14 cellular contexts compared by ENCODE assay signal in genomic region chr1:161420763-161421455, GRCh38. TPM values are rescaled to one million over a fixed set of nuclear protein-coding genes. Genes with fewer than 3 reads are reported as not detected.
DNase-seq lines count a peak whose midpoint lies in the region; ATAC-seq and TF ChIP-seq lines count a peak whose summit lies in the region.
"Had no signal": no experiment of that assay in that cellular context is flagged by ENCODE, and none has a peak within 500 bp of the region (broad histone marks: within the 10 kb centered on the region; RNA-seq: fewer than 3 reads in every experiment).

No MANE protein-coding gene starts in this region.

- H3K4me1 Mint-ChIP-seq in activated naive CD4-positive, alpha-beta T cell treated with anti-CD3 and anti-CD28 coated beads for 36 hours (ENCODE audit: low read depth): peaks cover 4% of the 10 kb centered on the region
- peaks cover 4% of the 10 kb centered on the region for H3K4me1 Mint-ChIP-seq in endothelial cell (ENCODE audit: unreplicated experiment)

- H3K27ac ChIP-seq in neuronal stem cell (replicated peaks; ENCODE audit: low read length) (no peak overlapping the region), MM.1S (ENCODE audit: low read length) (no peak overlapping the region)
- H3K27ac ChIP-seq: SJSA1, thoracic aorta had no signal

- CTCF ChIA-PET in activated naive CD4-positive, alpha-beta T cell treated with anti-CD3 and anti-CD28 coated beads for 36 hours (lab: Charles Lee): no interaction called here

- H3K79me1 ChIP-seq in neuronal stem cell (ENCODE audit: low read depth, low read length): no peaks in the 10 kb centered on the region

- H3K4me3 ChIP-seq in neuronal stem cell (ENCODE audit: low read length in 2 of 2) (peak overlapping the region in 1 of 2 donors; percentile 11), MM.1S (ENCODE audit: low read length) (no peak overlapping the region)
- H3K4me3 ChIP-seq: SJSA1, thoracic aorta had no signal

- TF ChIP-seq CTCF in endothelial cell (IDR thresholded peaks at IDR 0.05; ENCODE audit: unreplicated experiment): no peak
- no peak for TF ChIP-seq CTCF in MM.1S (IDR thresholded peaks at IDR 0.05; ENCODE audit: low read length)

- H3K27ac Mint-ChIP-seq in activated naive CD4-positive, alpha-beta T cell treated with anti-CD3 and anti-CD28 coated beads for 36 hours: no peak overlapping the region
- H3K27ac Mint-ChIP-seq in endothelial cell (ENCODE audit: unreplicated experiment): no peak overlapping the region
- H3K27ac Mint-ChIP-seq: activated CD8-positive, alpha-beta T cell treated with anti-CD3 and anti-CD28 coated beads for 36 hours had no signal

- H4K8ac ChIP-seq in neuronal stem cell (ENCODE audit: low read depth, low read length): no peak overlapping the region

- WGBS in neuronal stem cell (ENCODE audit: extremely low coverage in 2 of 2, insufficient read length in 2 of 2, insufficient replicate concordance in 1 of 2), 2 donors: no CpG with 5 or more reads among the region's 24 CpGs

- no peaks in the 10 kb centered on the region for H4K20me1 ChIP-seq in MM.1S (ENCODE audit: insufficient read depth, low read length)

- H3K4me1 ChIP-seq in neuronal stem cell (ENCODE audit: control insufficient read depth in 2 of 2, insufficient read depth in 1 of 2, low read depth in 1 of 2, low read length in 2 of 2) (no peaks in the 10 kb centered on the region), MM.1S (ENCODE audit: low read length) (no peaks in the 10 kb centered on the region)
- H3K4me1 ChIP-seq: SJSA1 had no signal

- H3K27me3 ChIP-seq in neuronal stem cell (ENCODE audit: control insufficient read depth in 3 of 3, insufficient read depth in 3 of 3, low read depth in 1 of 3, low read length in 3 of 3) (peaks cover 2 to 14% (median 6%) of the 10 kb centered on the region in 3 experiments), MM.1S (replicated peaks; ENCODE audit: insufficient read depth, low read length) (no peaks in the 10 kb centered on the region)

- intact Hi-C loops in activated naive CD4-positive, alpha-beta T cell treated with anti-CD3 and anti-CD28 coated beads for 36 hours (cut with micrococcal nuclease): no loop called here

- H3K4me2 ChIP-seq in neuronal stem cell (ENCODE audit: insufficient read depth, low read length, poor library complexity, severe bottlenecking) (peak overlapping the region; percentile 51), MM.1S (ENCODE audit: low read depth, low read length) (no peak overlapping the region)

- no peak overlapping the region for H2BK120ac ChIP-seq in neuronal stem cell (ENCODE audit: low read depth, low read length)

- no peak overlapping the region for H3K14ac ChIP-seq in neuronal stem cell (ENCODE audit: low read length)

- no peaks in the 10 kb centered on the region for H3K79me2 ChIP-seq in MM.1S (ENCODE audit: low read length)

- H4K91ac ChIP-seq in neuronal stem cell (ENCODE audit: low read depth, low read length, poor library complexity): no peak overlapping the region

- H3K27me3 Mint-ChIP-seq in activated naive CD4-positive, alpha-beta T cell treated with anti-CD3 and anti-CD28 coated beads for 36 hours (ENCODE audit: low read depth): peaks cover 3% of the 10 kb centered on the region
- peaks cover 12% of the 10 kb centered on the region for H3K27me3 Mint-ChIP-seq in endothelial cell (ENCODE audit: unreplicated experiment)

- no peak overlapping the region for H3K4ac ChIP-seq in neuronal stem cell (ENCODE audit: low read length)

- no peak overlapping the region for H2BK15ac ChIP-seq in neuronal stem cell (ENCODE audit: low read length)

- no peak overlapping the region for H3K23ac ChIP-seq in neuronal stem cell (ENCODE audit: low read depth, low read length, poor library complexity)

- no peaks in the 10 kb centered on the region for H3K9me2 ChIP-seq in MM.1S (replicated peaks; ENCODE audit: insufficient read depth, low read length)

- H3K4me3 Mint-ChIP-seq in activated naive CD4-positive, alpha-beta T cell treated with anti-CD3 and anti-CD28 coated beads for 36 hours: peak overlapping the region; percentile 17
- H3K4me3 Mint-ChIP-seq in endothelial cell (ENCODE audit: unreplicated experiment): no peak overlapping the region

- H3K9me3 Mint-ChIP-seq in activated naive CD4-positive, alpha-beta T cell treated with anti-CD3 and anti-CD28 coated beads for 36 hours: no peaks in the 10 kb centered on the region
- H3K9me3 Mint-ChIP-seq in endothelial cell (ENCODE audit: unreplicated experiment): no peaks in the 10 kb centered on the region
- H3K9me3 Mint-ChIP-seq: activated CD8-positive, alpha-beta T cell treated with anti-CD3 and anti-CD28 coated beads for 36 hours had no signal

- H2AK5ac ChIP-seq in neuronal stem cell (ENCODE audit: low read depth, low read length): no peak overlapping the region

- no peak overlapping the region for H3K18ac ChIP-seq in neuronal stem cell (ENCODE audit: low read length)

- H2BK5ac ChIP-seq in neuronal stem cell (ENCODE audit: low read length): no peak overlapping the region

- no peak overlapping the region for H2BK12ac ChIP-seq in neuronal stem cell (ENCODE audit: low read length)

- no peak for ATAC-seq in GM19467 (IDR thresholded peaks at IDR 0.05; ENCODE audit: unreplicated experiment)

- H3K9ac ChIP-seq in neuronal stem cell (ENCODE audit: low read depth, low read length, poor library complexity) (no peak overlapping the region), MM.1S (ENCODE audit: low read length) (no peak overlapping the region)

- no peaks in the 10 kb centered on the region for H3K9me3 ChIP-seq in neuronal stem cell (replicated peaks in 1 of 2; ENCODE audit: control insufficient read depth in 2 of 2, insufficient read depth in 1 of 2, low read depth in 1 of 2, low read length in 2 of 2)
- H3K9me3 ChIP-seq in MM.1S (replicated peaks; ENCODE audit: insufficient read depth, low read length): no peaks in the 10 kb centered on the region
- H3K9me3 ChIP-seq: SJSA1, thoracic aorta had no signal

- H3F3A ChIP-seq in MM.1S (ENCODE audit: insufficient read depth, low read length): no peaks in the 10 kb centered on the region

- H3K36me3 ChIP-seq in neuronal stem cell (replicated peaks in 1 of 2; ENCODE audit: control insufficient read depth in 2 of 2, insufficient read depth in 2 of 2, low read length in 2 of 2) (no peaks in the 10 kb centered on the region), MM.1S (replicated peaks; ENCODE audit: insufficient read depth, low read length) (no peaks in the 10 kb centered on the region)
- H3K36me3 ChIP-seq: SJSA1, thoracic aorta had no signal

- no peak overlapping the region for H2AFZ ChIP-seq in neuronal stem cell (ENCODE audit: low read length)
- no peak overlapping the region for H2AFZ ChIP-seq in MM.1S (ENCODE audit: low read length)

- no peak for DNase-seq in activated naive CD4-positive, alpha-beta T cell treated with anti-CD3 and anti-CD28 coated beads for 36 hours
- DNase-seq in activated naive CD4-positive, alpha-beta T cell treated with anti-CD3 and anti-CD28 coated beads, Interleukin-2, amount 50 U/mL, for 16 hours: no peak
- DNase-seq in NCI-H748 (lab: John Stamatoyannopoulos, UW; ENCODE audit: unreplicated experiment) (peak; percentile 76), endothelial cell (ENCODE audit: low spot score) (peak; percentile 7), neuronal stem cell (ENCODE audit: low spot score) (no peak), NK-92 (lab: John Stamatoyannopoulos, UW; ENCODE audit: unreplicated experiment) (no peak), MM.1S (no peak)
- DNase-seq: activated CD8-positive, alpha-beta T cell treated with anti-CD3 and anti-CD28 coated beads for 36 hours; GF-D8; GOT3 had no signal

- H3K36me3 Mint-ChIP-seq in activated naive CD4-positive, alpha-beta T cell treated with anti-CD3 and anti-CD28 coated beads for 36 hours (ENCODE audit: low read depth): peaks cover 3% of the 10 kb centered on the region
- H3K36me3 Mint-ChIP-seq in endothelial cell (ENCODE audit: low read depth, unreplicated experiment): peaks cover 11% of the 10 kb centered on the region

RNA-seq across cellular contexts. Expression of gene CFAP126, which starts 53.2 kb away (rescaled TPM):
- not detected for total RNA-seq in activated naive CD4-positive, alpha-beta T cell treated with anti-CD3 and anti-CD28 coated beads for 36 hours
- not detected for total RNA-seq in endothelial cell (ENCODE audit: unreplicated experiment)
- not detected for polyA plus RNA-seq in neuronal stem cell (2013, experiment 1 of 2)
- polyA plus RNA-seq in neuronal stem cell (2013, experiment 2 of 2): not detected
- total RNA-seq: activated CD8-positive, alpha-beta T cell treated with anti-CD3 and anti-CD28 coated beads for 36 hours; SJSA1; thoracic aorta had no signal
- polyA plus RNA-seq: AG04450 had no signal

Comparison
In these comparisons a context has a peak if more than half of its experiments do, and no peak if none do; other contexts are left out.
1. DNase-seq: peak in NCI-H748 (single experiment) and endothelial cell (single experiment); none in activated naive CD4-positive, alpha-beta T cell treated with anti-CD3 and anti-CD28 coated beads for 36 hours (single experiment), activated naive CD4-positive, alpha-beta T cell treated with anti-CD3 and anti-CD28 coated beads, Interleukin-2, amount 50 U/mL, for 16 hours (single experiment), neuronal stem cell (single experiment), NK-92 (single experiment) and MM.1S (single experiment).